ENCODE assay signal across 6 cellular contexts in genomic region chr19:2150794-2151338, GRCh38. TPM values are rescaled to one million over a fixed set of nuclear protein-coding genes. Genes with fewer than 3 reads are reported as not detected.
DNase-seq lines count a peak whose midpoint lies in the region; ATAC-seq and TF ChIP-seq lines count a peak whose summit lies in the region.

No MANE protein-coding gene starts in this region.

- peaks cover 49% of the 10 kb centered on the region for H3K36me3 Mint-ChIP-seq in stimulated activated effector memory CD8-positive, alpha-beta T cell treated with anti-CD3 and anti-CD28 coated beads, Interleukin-12 subunit alpha, Interleukin-12 subunit beta, amount 100 ng/mL, for 72 hours

- peaks cover 35% of the 10 kb centered on the region for H3K4me1 ChIP-seq in OCI-LY1 (ENCODE audit: insufficient read depth, low read length, severe bottlenecking)
- H3K4me1 ChIP-seq in esophagus squamous epithelium: peaks cover 18 to 85% (median 30%) of the 10 kb centered on the region in 3 donors

- H4K20me1 ChIP-seq in OCI-LY1 (ENCODE audit: insufficient read depth, low read length): no peaks in the 10 kb centered on the region

- no peaks in the 10 kb centered on the region for H3K27me3 ChIP-seq in OCI-LY1 (ENCODE audit: insufficient read depth, low read length)
- H3K27me3 ChIP-seq in esophagus squamous epithelium: no peaks in the 10 kb centered on the region

- peak overlapping the region; percentile 77 for H3K4me3 Mint-ChIP-seq in stimulated activated effector memory CD8-positive, alpha-beta T cell treated with anti-CD3 and anti-CD28 coated beads, Interleukin-12 subunit alpha, Interleukin-12 subunit beta, amount 100 ng/mL, for 72 hours

- H3K9me3 ChIP-seq in OCI-LY1 (ENCODE audit: low read length): no peaks in the 10 kb centered on the region
- no peaks in the 10 kb centered on the region for H3K9me3 ChIP-seq in esophagus squamous epithelium

- no CpG with 5 or more reads among the region's 36 CpGs for WGBS in esophagus squamous epithelium, 2 donors

- H3K4me1 Mint-ChIP-seq in stimulated activated effector memory CD8-positive, alpha-beta T cell treated with anti-CD3 and anti-CD28 coated beads, Interleukin-12 subunit alpha, Interleukin-12 subunit beta, amount 100 ng/mL, for 72 hours: peaks cover 54% of the 10 kb centered on the region

- TF ChIP-seq CTCF in OCI-LY1 (IDR thresholded peaks at IDR 0.05; ENCODE audit: low read length): no peak
- no peak for TF ChIP-seq CTCF in esophagus squamous epithelium (IDR thresholded peaks at IDR 0.05)
- TF ChIP-seq CTCF in GM10266 (IDR thresholded peaks at IDR 0.05; ENCODE audit: control insufficient read depth, insufficient read depth, low read depth, missing control alignments): no peak

- H3K4me2 ChIP-seq in OCI-LY1 (ENCODE audit: low read length): peak overlapping the region; percentile 93

- H3K27ac Mint-ChIP-seq in stimulated activated effector memory CD8-positive, alpha-beta T cell treated with anti-CD3 and anti-CD28 coated beads, Interleukin-12 subunit alpha, Interleukin-12 subunit beta, amount 100 ng/mL, for 72 hours: peak overlapping the region; percentile 86

- H3K9me3 Mint-ChIP-seq in stimulated activated effector memory CD8-positive, alpha-beta T cell treated with anti-CD3 and anti-CD28 coated beads, Interleukin-12 subunit alpha, Interleukin-12 subunit beta, amount 100 ng/mL, for 72 hours: no peaks in the 10 kb centered on the region

- no peaks in the 10 kb centered on the region for H3K9me2 ChIP-seq in OCI-LY1 (ENCODE audit: low read depth, low read length)

- intact Hi-C loops in esophagus squamous epithelium (cut with DNase I): loop anchor here (10.0 kb wide), 2 partner anchors 84 to 244 kb away; partner anchors contain the start of genes PLEKHJ1 and SF3A2

- peaks cover 39% of the 10 kb centered on the region for H3K79me2 ChIP-seq in OCI-LY1 (ENCODE audit: insufficient read depth, low read length)

- ATAC-seq in GM21576 (IDR thresholded peaks at IDR 0.05; ENCODE audit: unreplicated experiment): peak; percentile 9
- peak; percentile 9 for ATAC-seq in stimulated activated effector memory CD8-positive, alpha-beta T cell treated with anti-CD3 and anti-CD28 coated beads, Interleukin-12 subunit alpha, Interleukin-12 subunit beta, amount 100 ng/mL, for 72 hours

- no peak overlapping the region for H2AFZ ChIP-seq in OCI-LY1 (ENCODE audit: low read length)

- H3K27ac ChIP-seq in OCI-LY1 (ENCODE audit: low read depth, low read length, poor library complexity, severe bottlenecking) (no peak overlapping the region), esophagus squamous epithelium (peak overlapping the region; percentile 91 to 95 (median 94))

- H3F3A ChIP-seq in OCI-LY1 (ENCODE audit: insufficient read depth, low read length): no peaks in the 10 kb centered on the region

- H3K9ac ChIP-seq in OCI-LY1 (ENCODE audit: low read length): peak overlapping the region; percentile 99

- H3K4me3 ChIP-seq in OCI-LY1 (ENCODE audit: low read depth, low read length, poor library complexity, severe bottlenecking) (peak overlapping the region; percentile 98), esophagus squamous epithelium (peak overlapping the region; percentile 77 to 100 (median 95))

- TF ChIP-seq POLR2A in esophagus squamous epithelium (IDR thresholded peaks at IDR 0.05): no peak

- DNase-seq in esophagus squamous epithelium (lab: John Stamatoyannopoulos, UW): no peak
- DNase-seq in stimulated activated effector memory CD8-positive, alpha-beta T cell treated with anti-CD3 and anti-CD28 coated beads, Interleukin-12 subunit alpha, Interleukin-12 subunit beta, amount 100 ng/mL, for 72 hours (ENCODE audit: low spot score in 2 of 2): no peak
- DNase-seq in GM10266 (ENCODE audit: extremely low spot score): no peak
- no peak for DNase-seq in NCI-H82 treated with DMSO at 0.1 percent for 48 hours (lab: John Stamatoyannopoulos, UW; ENCODE audit: unreplicated experiment)

- 0 out of 2 replicates have a peak, but pooled peaks cover 3% of the 10 kb centered on the region for H3K36me3 ChIP-seq in OCI-LY1 (ENCODE audit: insufficient read depth, low read length)
- H3K36me3 ChIP-seq in esophagus squamous epithelium: peaks cover 0 to 11% (median 0%) of the 10 kb centered on the region in 3 donors

RNA-seq across cellular contexts. Expression of gene AP3D1, which starts 0.5 kb away (rescaled TPM):
- 10 to 100 TPM; 47.7 to 99.9 (median 71.8) TPM for total RNA-seq in esophagus squamous epithelium

RNA-seq across cellular contexts. Expression of gene DOT1L, which starts 12.9 kb away (rescaled TPM):
- 10 to 100 TPM in 3 of 4 donors, 1 to 10 TPM in 1; 8.5 to 24.4 (median 17.0) TPM for total RNA-seq in esophagus squamous epithelium

RNA-seq across cellular contexts. Expression of gene IZUMO4, which starts 54.2 kb away (rescaled TPM):
- 10 to 100 TPM in 1 of 4 donors, 1 to 10 TPM in 2, not detected in 1; 3.0 to 11.4 (median 3.2) TPM for total RNA-seq in esophagus squamous epithelium

RNA-seq across cellular contexts. Expression of gene MOB3A, which starts 54.7 kb away (rescaled TPM):
- total RNA-seq in esophagus squamous epithelium: 10 to 100 TPM; 22.9 to 26.9 (median 23.6) TPM
